In the genomic region with DNA sequence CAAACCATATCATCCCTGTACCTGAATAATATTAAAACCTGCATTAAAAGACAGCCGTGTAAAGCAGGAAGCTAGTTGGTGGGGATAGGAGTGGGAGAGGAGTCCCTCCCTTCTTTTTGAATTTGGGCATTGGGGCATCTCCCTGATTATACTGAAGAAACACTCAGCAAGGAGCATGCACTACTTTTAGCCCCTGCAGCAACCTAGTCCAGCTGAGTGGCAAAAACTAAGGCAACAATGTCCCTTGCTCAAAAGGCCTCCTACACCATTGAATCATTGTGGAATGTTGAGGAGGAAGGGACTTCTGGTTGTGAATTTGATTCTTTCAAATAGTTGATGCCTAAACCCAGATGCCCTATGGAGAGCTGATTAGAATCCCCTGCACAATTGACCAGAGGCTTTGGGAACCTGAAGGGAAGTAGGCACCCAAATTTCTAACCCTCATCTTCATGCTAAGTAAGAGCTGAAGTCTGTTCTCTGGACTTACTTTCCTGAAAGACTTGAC, we compare ENCODE assay signal across 22 cellular contexts.
"Had no signal": no experiment of that assay in that cellular context is flagged by ENCODE, and none has a peak within 500 bp of the region (broad histone marks: within the 10 kb centered on the region; RNA-seq: fewer than 3 reads in every experiment).

No MANE protein-coding gene starts in this region.

- H3K27ac ChIP-seq: cardiac muscle cell, hepatocyte, left lung, tibial artery, WERI-Rb-1 had no signal

- H3K36me3 ChIP-seq: cardiac muscle cell, left lung, tibial artery, WERI-Rb-1 had no signal

- DNase-seq: activated CD4-positive, alpha-beta T cell treated with anti-CD3 and anti-CD28 coated beads, Interleukin-2, amount 50 U/mL, for 1 hour; activated CD4-positive, CD25-positive, alpha-beta regulatory T cell treated with anti-CD3 and anti-CD28 coated beads, Interleukin-2, amount 50 U/mL, for 72 hours; activated CD8-positive, alpha-beta T cell treated with anti-CD3 and anti-CD28 coated beads, Interleukin-2, amount 10 ng/mL, durations not matched to agents 7 days and 5 days; activated gamma-delta T cell treated with Interleukin-2 at 50 U/mL for 16 hours; activated T-cell treated with anti-CD3 and anti-CD28 coated beads, Interleukin-2, amount 50 U/mL, for 1 hour; anterior cingulate cortex; body of pancreas; effector memory CD4-positive, alpha-beta T cell; immature natural killer cell; left lung; mesenchymal stem cell; mucosa of descending colon; nucleus accumbens; posterior cingulate gyrus; stimulated activated CD4-positive, alpha-beta T cell treated with anti-CD3 and anti-CD28 coated beads, Interleukin-4, amount 100 ng/mL, for 24 hours; stimulated activated naive CD8-positive, alpha-beta T cell treated with anti-CD3 and anti-CD28 coated beads, Interleukin-15, Interleukin-2, amounts not matched to agents 100 U/mL and 50 U/mL, for 24 hours; substantia nigra; T-cell; tibial artery; WERI-Rb-1 had no signal

- H3K9me3 ChIP-seq: body of pancreas, left lung, mucosa of descending colon, tibial artery had no signal

- ATAC-seq: activated CD8-positive, alpha-beta T cell treated with anti-CD3 and anti-CD28 coated beads, Interleukin-2, amount 10 ng/mL, durations not matched to agents 7 days and 5 days; left lung; mucosa of descending colon; stimulated activated naive CD8-positive, alpha-beta T cell treated with anti-CD3 and anti-CD28 coated beads, Interleukin-15, Interleukin-2, amounts not matched to agents 100 U/mL and 50 U/mL, for 24 hours; T-cell had no signal

- H3K27me3 ChIP-seq: body of pancreas, cardiac muscle cell, hepatocyte, left lung, tibial artery had no signal

- H3K4me1 ChIP-seq: body of pancreas, tibial artery had no signal

- H3K4me3 ChIP-seq: body of pancreas, cardiac muscle cell, hepatocyte, left lung, mucosa of descending colon, tibial artery had no signal
